In the genomic region with DNA sequence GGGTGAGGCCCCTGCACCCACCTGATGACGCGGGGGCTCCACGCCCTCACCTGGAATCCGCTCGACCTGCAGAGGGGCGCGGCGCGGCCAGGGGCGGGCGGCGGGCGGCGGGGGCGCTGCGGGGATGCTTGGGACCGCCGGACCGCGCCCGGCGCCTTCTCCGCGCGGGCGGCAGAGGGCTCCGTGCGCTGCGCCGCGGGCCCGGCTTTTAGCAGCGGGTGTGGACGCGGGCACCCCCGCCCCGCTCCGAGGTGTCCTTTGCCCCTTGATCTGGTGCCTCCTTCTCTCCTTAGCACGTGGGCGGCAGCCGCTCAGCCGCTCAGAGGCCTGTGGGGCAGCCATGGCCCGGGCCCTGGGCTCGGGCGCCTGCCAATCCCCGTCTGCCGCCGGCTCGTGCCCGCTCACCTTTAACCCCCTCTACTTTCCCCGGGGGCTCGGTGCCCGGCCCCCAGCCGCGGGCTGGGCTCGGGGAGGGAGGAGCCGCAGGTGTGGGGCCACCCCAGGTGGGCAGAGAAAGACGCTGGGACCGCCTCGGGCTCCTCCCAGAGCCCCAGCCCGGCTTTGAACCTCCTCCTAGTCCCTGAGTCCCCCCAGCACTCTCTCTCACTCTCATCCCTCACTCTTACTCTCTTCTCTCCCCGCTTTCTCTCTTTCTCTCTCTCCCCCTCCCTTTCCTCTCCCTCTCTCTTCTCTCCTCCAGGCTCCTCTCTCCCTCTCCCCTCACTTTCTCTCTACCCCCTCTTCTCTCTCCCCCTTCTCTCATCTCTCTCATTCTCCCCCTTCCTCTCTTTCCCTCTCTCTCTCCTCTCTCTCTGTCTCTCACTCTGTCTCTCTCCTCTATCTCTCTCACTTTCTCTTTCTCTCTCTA, we compare ENCODE assay signal across 8 cellular contexts. TPM values are rescaled to one million over a fixed set of nuclear protein-coding genes. Genes with fewer than 3 reads are reported as not detected.
DNase-seq lines count a peak whose midpoint lies in the region; ATAC-seq, FAIRE-seq and TF ChIP-seq lines count a peak whose summit lies in the region.

No MANE protein-coding gene starts in this region.

- H3K4me1 Mint-ChIP-seq in CD8-positive, alpha-beta memory T cell, result peaks cover 7 to 12% (median 9%) of the 10 kb centered on the region in 3 donors
- peaks cover 16% of the 10 kb centered on the region for H3K4me1 Mint-ChIP-seq in activated T-helper 17 cell treated with anti-CD3 and anti-CD28 coated beads, Interleukin-2, amount 50 U/mL, for 72 hours

- H3K27me3 ChIP-seq in CD8-positive, alpha-beta memory T cell (ENCODE audit: insufficient read depth, low read length, poor library complexity, severe bottlenecking), result peaks cover 34% of the 10 kb centered on the region
- H3K27me3 ChIP-seq in Loucy (ENCODE audit: insufficient read depth, low read length, poor library complexity, severe bottlenecking) (no peaks in the 10 kb centered on the region), right atrium auricular region (peaks cover 0 to 10% of the 10 kb centered on the region in 2 donors), small intestine (ENCODE audit: control insufficient read depth in 2 of 2, insufficient read depth in 2 of 2, low read length in 2 of 2) (peaks cover 0 to 9% of the 10 kb centered on the region in 2 donors)

- 1% methylated on average over 51 to 62 of the region's 62 CpGs for WGBS in small intestine, 3 donors

- H4K20me1 ChIP-seq in Loucy (ENCODE audit: insufficient read depth, low read length, poor library complexity, severe bottlenecking), result no peaks in the 10 kb centered on the region

- 0 out of 2 replicates have a peak overlapping the region, but pooled peaks have one; percentile 56 for H2AFZ ChIP-seq in Loucy (ENCODE audit: low read length)

- TF ChIP-seq CTCF in Loucy (conservative IDR thresholded peaks at IDR 0.05; ENCODE audit: low read length) (no peak), right atrium auricular region (IDR thresholded peaks at IDR 0.05) (no peak)

- peaks cover 0 to 2% (median 0%) of the 10 kb centered on the region in 3 donors for H3K36me3 Mint-ChIP-seq in CD8-positive, alpha-beta memory T cell
- H3K36me3 Mint-ChIP-seq in activated T-helper 17 cell treated with anti-CD3 and anti-CD28 coated beads, Interleukin-2, amount 50 U/mL, for 72 hours (ENCODE audit: low read depth), result no peaks in the 10 kb centered on the region

- peak overlapping the region in 1 of 8 donors; percentile 34 for H3K27ac Mint-ChIP-seq in CD8-positive, alpha-beta memory T cell
- peak overlapping the region; percentile 40 for H3K27ac Mint-ChIP-seq in activated T-helper 17 cell treated with anti-CD3 and anti-CD28 coated beads, Interleukin-2, amount 50 U/mL, for 72 hours

- CTCF ChIA-PET in CD8-positive, alpha-beta memory T cell (lab: Charles Lee), result no interaction called here

- no peak overlapping the region for H3K9ac ChIP-seq in Loucy (ENCODE audit: low read depth, low read length, poor library complexity, severe bottlenecking)

- no peaks in the 10 kb centered on the region for H3K9me3 Mint-ChIP-seq in CD8-positive, alpha-beta memory T cell
- H3K9me3 Mint-ChIP-seq in activated T-helper 17 cell treated with anti-CD3 and anti-CD28 coated beads, Interleukin-2, amount 50 U/mL, for 72 hours, result no peaks in the 10 kb centered on the region

- H3K4me3 ChIP-seq in CD8-positive, alpha-beta memory T cell (ENCODE audit: low read length), result no peak overlapping the region
- H3K4me3 ChIP-seq in Loucy (ENCODE audit: low read length, poor library complexity, severe bottlenecking), result no peak overlapping the region
- H3K4me3 ChIP-seq in right atrium auricular region, result peak overlapping the region; percentile 28 to 46
- peak overlapping the region in 1 of 2 donors; percentile 60 for H3K4me3 ChIP-seq in small intestine (ENCODE audit: low read depth in 1 of 2, low read length in 2 of 2)

- no peaks in the 10 kb centered on the region for H3K79me2 ChIP-seq in Loucy (ENCODE audit: insufficient read depth, low read length)

- FAIRE-seq in small intestine (lab: Jason Lieb, UNC), result no peak

- DNase-seq in CD8-positive, alpha-beta memory T cell, result peak in 3 of 5 donors; percentile 12 to 35 (median 23)
- DNase-seq in right atrium auricular region (ENCODE audit: low spot score), result no peak
- peak; percentile 93 for DNase-seq in small intestine
- DNase-seq in NCI-H446 treated with DMSO at 0.1 percent for 48 hours (lab: John Stamatoyannopoulos, UW), result no peak
- no peak for DNase-seq in cortex of kidney (lab: John Stamatoyannopoulos, UW)
- no peak for DNase-seq in DMS114 treated with DMSO at 0.1 percent for 48 hours (lab: John Stamatoyannopoulos, UW; ENCODE audit: unreplicated experiment)

- H3K27me3 Mint-ChIP-seq in CD8-positive, alpha-beta memory T cell, result peaks cover 45 to 71% of the 10 kb centered on the region in 2 donors
- H3K27me3 Mint-ChIP-seq in activated T-helper 17 cell treated with anti-CD3 and anti-CD28 coated beads, Interleukin-2, amount 50 U/mL, for 72 hours, result peaks cover 43% of the 10 kb centered on the region

- POLR2A ChIA-PET in CD8-positive, alpha-beta memory T cell (lab: Charles Lee), result no interaction called here

- no peaks in the 10 kb centered on the region for H3K9me2 ChIP-seq in Loucy (replicated peaks; ENCODE audit: low read depth, low read length)

- H3K4me2 ChIP-seq in Loucy (ENCODE audit: low read depth, low read length, poor library complexity, severe bottlenecking), result no peak overlapping the region

- H3F3A ChIP-seq in Loucy (ENCODE audit: low read depth), result no peaks in the 10 kb centered on the region

- H3K4me1 ChIP-seq in CD8-positive, alpha-beta memory T cell (ENCODE audit: insufficient read depth, low read length), result peaks cover 7% of the 10 kb centered on the region
- H3K4me1 ChIP-seq in Loucy (ENCODE audit: insufficient read depth, low read length, poor library complexity, severe bottlenecking) (peaks cover 5% of the 10 kb centered on the region), right atrium auricular region (peaks cover 0 to 6% of the 10 kb centered on the region in 2 donors), small intestine (ENCODE audit: control insufficient read depth in 2 of 2, insufficient read depth in 1 of 2, low read depth in 1 of 2, low read length in 1 of 2) (peaks cover 0 to 3% of the 10 kb centered on the region in 2 donors)

- H3K9me3 ChIP-seq in CD8-positive, alpha-beta memory T cell (ENCODE audit: low read length), result no peaks in the 10 kb centered on the region
- H3K9me3 ChIP-seq in Loucy (ENCODE audit: insufficient read depth, low read depth, low read length) (no peaks in the 10 kb centered on the region), right atrium auricular region (no peaks in the 10 kb centered on the region), small intestine (ENCODE audit: control insufficient read depth, low read depth) (no peaks in the 10 kb centered on the region)

- peak; percentile 72 for ATAC-seq in activated T-helper 17 cell treated with anti-CD3 and anti-CD28 coated beads, Interleukin-2, amount 50 U/mL, for 72 hours (replicated peaks)

- H3K36me3 ChIP-seq in CD8-positive, alpha-beta memory T cell (ENCODE audit: insufficient read depth, low read length), result no peaks in the 10 kb centered on the region
- H3K36me3 ChIP-seq in Loucy (ENCODE audit: insufficient read depth, low read length) (no peaks in the 10 kb centered on the region), right atrium auricular region (no peaks in the 10 kb centered on the region), small intestine (ENCODE audit: control insufficient read depth in 2 of 2, insufficient read depth in 2 of 2, low read length in 2 of 2) (no peaks in the 10 kb centered on the region)

- H3K27ac ChIP-seq in CD8-positive, alpha-beta memory T cell (ENCODE audit: low read depth, low read length), result no peak overlapping the region
- H3K27ac ChIP-seq in right atrium auricular region (no peak overlapping the region), small intestine (ENCODE audit: low read depth in 1 of 2, low read length in 1 of 2) (peak overlapping the region; percentile 48 to 70)

- H3K4me3 Mint-ChIP-seq in CD8-positive, alpha-beta memory T cell, result peak overlapping the region in 6 of 7 donors; percentile 51 to 78 (median 68)
- peak overlapping the region; percentile 62 for H3K4me3 Mint-ChIP-seq in activated T-helper 17 cell treated with anti-CD3 and anti-CD28 coated beads, Interleukin-2, amount 50 U/mL, for 72 hours

RNA-seq across cellular contexts. Expression of gene VPS37D, which starts 19.7 kb away (rescaled TPM):
- total RNA-seq in CD8-positive, alpha-beta memory T cell, result under 1 TPM in 1 of 2 experiments, not detected in 1; 0.18 TPM
- 0.17 TPM for polyA plus RNA-seq in CD8-positive, alpha-beta memory T cell
- total RNA-seq in activated T-helper 17 cell treated with anti-CD3 and anti-CD28 coated beads, Interleukin-2, amount 50 U/mL, for 72 hours, result under 1 TPM; 0.15 to 0.48 TPM
- total RNA-seq in right atrium auricular region, result 1 to 10 TPM; 1.6 to 2.2 TPM
- 1 to 10 TPM; 2.6 to 3.8 (median 2.7) TPM for polyA plus RNA-seq in small intestine

RNA-seq across cellular contexts. Expression of gene MLXIPL, which starts 23.6 kb away (rescaled TPM):
- not detected for total RNA-seq in CD8-positive, alpha-beta memory T cell
- not detected for polyA plus RNA-seq in CD8-positive, alpha-beta memory T cell
- not detected for total RNA-seq in activated T-helper 17 cell treated with anti-CD3 and anti-CD28 coated beads, Interleukin-2, amount 50 U/mL, for 72 hours
- total RNA-seq in right atrium auricular region, result 1 to 10 TPM in 1 of 2 donors, under 1 TPM in 1; 0.41 to 1.3 TPM
- 100 to 1,000 TPM in 2 of 3 donors, 10 to 100 TPM in 1; 95.8 to 208 (median 138) TPM for polyA plus RNA-seq in small intestine

RNA-seq across cellular contexts. Expression of gene DNAJC30, which starts 35.3 kb away (rescaled TPM):
- 10 to 100 TPM; 10.9 to 12.4 TPM for total RNA-seq in CD8-positive, alpha-beta memory T cell
- 10.0 TPM for polyA plus RNA-seq in CD8-positive, alpha-beta memory T cell
- 1 to 10 TPM; 5.3 to 7.6 TPM for total RNA-seq in activated T-helper 17 cell treated with anti-CD3 and anti-CD28 coated beads, Interleukin-2, amount 50 U/mL, for 72 hours
- total RNA-seq in right atrium auricular region, result 10 to 100 TPM in 1 of 2 donors, 1 to 10 TPM in 1; 6.3 to 12.9 TPM
- polyA plus RNA-seq in small intestine, result 10 to 100 TPM in 1 of 3 donors, 1 to 10 TPM in 2; 6.0 to 10.4 (median 6.8) TPM

RNA-seq across cellular contexts. Expression of gene BUD23, which starts 35.4 kb away (rescaled TPM):
- total RNA-seq in CD8-positive, alpha-beta memory T cell, result 100 to 1,000 TPM; 102 to 113 TPM
- polyA plus RNA-seq in CD8-positive, alpha-beta memory T cell, result 130 TPM
- total RNA-seq in activated T-helper 17 cell treated with anti-CD3 and anti-CD28 coated beads, Interleukin-2, amount 50 U/mL, for 72 hours, result 10 to 100 TPM; 54.6 to 82.3 TPM
- 10 to 100 TPM; 58.9 to 60.9 TPM for total RNA-seq in right atrium auricular region
- polyA plus RNA-seq in small intestine, result 10 to 100 TPM; 37.8 to 90.0 (median 50.5) TPM

Comparison
In these comparisons a context has a peak if more than half of its experiments do, and no peak if none do; other contexts are left out.
1. DNase-seq: peak in CD8-positive, alpha-beta memory T cell (3 of 5) and small intestine (single experiment); none in right atrium auricular region (single experiment), NCI-H446 treated with DMSO at 0.1 percent for 48 hours (single experiment), cortex of kidney (single experiment) and DMS114 treated with DMSO at 0.1 percent for 48 hours (single experiment).
2. H3K27ac ChIP-seq: peak in small intestine (2 of 2); none in CD8-positive, alpha-beta memory T cell (single experiment) and right atrium auricular region (0 of 2).
3. H3K4me3 ChIP-seq: peak in right atrium auricular region (2 of 2); none in CD8-positive, alpha-beta memory T cell (single experiment) and Loucy (single experiment).